ENCODE assay signal across 8 cellular contexts in genomic region chr3:94004301-94004910, GRCh38. TPM values are rescaled to one million over a fixed set of nuclear protein-coding genes. Genes with fewer than 3 reads are reported as not detected.
A peak's percentile ranks its signal among the peaks of the same experiment; 100 is the strongest.
DNase-seq lines count a peak whose midpoint lies in the region; ATAC-seq and TF ChIP-seq lines count a peak whose summit lies in the region.

No MANE protein-coding gene starts in this region.

- H3K27me3 ChIP-seq in CD8-positive, alpha-beta T cell (ENCODE audit: insufficient read depth, low read length), result no peaks in the 10 kb centered on the region

- no peak for DNase-seq in CD8-positive, alpha-beta T cell
- DNase-seq in NCI-H2029 treated with DMSO at 0.1 percent for 48 hours (lab: John Stamatoyannopoulos, UW) (peak; percentile 52), glomerular visceral epithelial cell (ENCODE audit: extremely low spot score) (peak; percentile 53), putamen (ENCODE audit: low spot score) (peak; percentile 39), 8988T (no peak)
- DNase-seq in activated T-helper 2 cell treated with anti-CD3 and anti-CD28 coated beads, Interferon-gamma antibody, Interleukin-2, Interleukin-4, amounts not matched to agents 10 μg/mL and 5 μg/mL and 100 μg/mL, durations not matched to agents 14 hours and 24 hours and 36 hours (ENCODE audit: low spot score), result no peak

- peak; percentile 88 for ATAC-seq in CD8-positive, alpha-beta T cell
- ATAC-seq in GM18520 (IDR thresholded peaks at IDR 0.05; ENCODE audit: unreplicated experiment) (peak; percentile 86), HG02973 (IDR thresholded peaks at IDR 0.05; ENCODE audit: unreplicated experiment) (peak; percentile 87)

- intact Hi-C loops in CD8-positive, alpha-beta T cell (cut with DNase I, micrococcal nuclease), result loop anchor here (1.0 to 10.0 kb wide), 3 partner anchors 24 to 240 kb away; partner anchors contain the start of gene ARL13B (in 1 of the 2)
- intact Hi-C loops in activated T-helper 2 cell treated with anti-CD3 and anti-CD28 coated beads, Interferon-gamma antibody, Interleukin-2, Interleukin-4, amounts not matched to agents 10 μg/mL and 5 μg/mL and 100 μg/mL, durations not matched to agents 14 hours and 24 hours and 36 hours (cut with micrococcal nuclease), result loop anchor here (1.0 to 5.0 kb wide), 3 partner anchors 24 to 243 kb away; partner anchors contain the start of gene ARL13B

- peak overlapping the region; percentile 77 for H3K4me3 Mint-ChIP-seq in CD8-positive, alpha-beta T cell
- H3K4me3 Mint-ChIP-seq in activated T-helper 2 cell treated with anti-CD3 and anti-CD28 coated beads, Interferon-gamma antibody, Interleukin-2, Interleukin-4, amounts not matched to agents 10 μg/mL and 5 μg/mL and 100 μg/mL, durations not matched to agents 14 hours and 24 hours and 36 hours (ENCODE audit: low read depth), result peak overlapping the region; percentile 73

- H3K4me1 Mint-ChIP-seq in CD8-positive, alpha-beta T cell (ENCODE audit: low read depth), result peaks cover 4% of the 10 kb centered on the region
- H3K4me1 Mint-ChIP-seq in activated T-helper 2 cell treated with anti-CD3 and anti-CD28 coated beads, Interferon-gamma antibody, Interleukin-2, Interleukin-4, amounts not matched to agents 10 μg/mL and 5 μg/mL and 100 μg/mL, durations not matched to agents 14 hours and 24 hours and 36 hours (ENCODE audit: low read depth), result peaks cover 34% of the 10 kb centered on the region

- H3K36me3 Mint-ChIP-seq in CD8-positive, alpha-beta T cell, result peaks cover 4% of the 10 kb centered on the region
- peaks cover 17% of the 10 kb centered on the region for H3K36me3 Mint-ChIP-seq in activated T-helper 2 cell treated with anti-CD3 and anti-CD28 coated beads, Interferon-gamma antibody, Interleukin-2, Interleukin-4, amounts not matched to agents 10 μg/mL and 5 μg/mL and 100 μg/mL, durations not matched to agents 14 hours and 24 hours and 36 hours (ENCODE audit: low read depth)

- no peak overlapping the region for H3K27ac ChIP-seq in CD8-positive, alpha-beta T cell (ENCODE audit: low read depth, low read length)

- H3K4me3 ChIP-seq in CD8-positive, alpha-beta T cell (ENCODE audit: low read depth, low read length), result no peak overlapping the region

- no peaks in the 10 kb centered on the region for H3K9me3 Mint-ChIP-seq in CD8-positive, alpha-beta T cell
- H3K9me3 Mint-ChIP-seq in activated T-helper 2 cell treated with anti-CD3 and anti-CD28 coated beads, Interferon-gamma antibody, Interleukin-2, Interleukin-4, amounts not matched to agents 10 μg/mL and 5 μg/mL and 100 μg/mL, durations not matched to agents 14 hours and 24 hours and 36 hours, result peaks cover 6% of the 10 kb centered on the region

- no peak overlapping the region for H3K27ac Mint-ChIP-seq in CD8-positive, alpha-beta T cell
- H3K27ac Mint-ChIP-seq in activated T-helper 2 cell treated with anti-CD3 and anti-CD28 coated beads, Interferon-gamma antibody, Interleukin-2, Interleukin-4, amounts not matched to agents 10 μg/mL and 5 μg/mL and 100 μg/mL, durations not matched to agents 14 hours and 24 hours and 36 hours, result peak overlapping the region; percentile 68

- peak; percentile 92 for TF ChIP-seq CTCF in CD8-positive, alpha-beta T cell (IDR thresholded peaks at IDR 0.05)

- H3K9me3 ChIP-seq in CD8-positive, alpha-beta T cell (ENCODE audit: low read length), result no peaks in the 10 kb centered on the region

- H3K4me1 ChIP-seq in CD8-positive, alpha-beta T cell (ENCODE audit: insufficient read depth, low read length), result no peaks in the 10 kb centered on the region

- no peaks in the 10 kb centered on the region for H3K27me3 Mint-ChIP-seq in CD8-positive, alpha-beta T cell (ENCODE audit: low read depth)
- no peaks in the 10 kb centered on the region for H3K27me3 Mint-ChIP-seq in activated T-helper 2 cell treated with anti-CD3 and anti-CD28 coated beads, Interferon-gamma antibody, Interleukin-2, Interleukin-4, amounts not matched to agents 10 μg/mL and 5 μg/mL and 100 μg/mL, durations not matched to agents 14 hours and 24 hours and 36 hours (ENCODE audit: low read depth)

- H3K36me3 ChIP-seq in CD8-positive, alpha-beta T cell (ENCODE audit: insufficient read depth, low read length), result no peaks in the 10 kb centered on the region

- CTCF ChIA-PET in CD8-positive, alpha-beta T cell (lab: Charles Lee), result interaction anchor here (0.6 to 4.1 kb wide), 12 partner anchors 9 to 375 kb away, joined by 3 to 26 read pairs (median 4); partner anchors contain the start of genes DHFR2 and NSUN3

- POLR2A ChIA-PET in CD8-positive, alpha-beta T cell (lab: Charles Lee), result no interaction called here

RNA-seq across cellular contexts. Expression of gene STX19, which starts 24.0 kb away (rescaled TPM):
- total RNA-seq in CD8-positive, alpha-beta T cell, result not detected
- not detected in 2 replicates for total RNA-seq in activated T-helper 2 cell treated with anti-CD3 and anti-CD28 coated beads, Interferon-gamma antibody, Interleukin-2, Interleukin-4, amounts not matched to agents 10 μg/mL and 5 μg/mL and 100 μg/mL, durations not matched to agents 14 hours and 24 hours and 36 hours

RNA-seq across cellular contexts. Expression of gene ARL13B, which starts 24.5 kb away (rescaled TPM):
- total RNA-seq in CD8-positive, alpha-beta T cell, result 1 to 10 TPM; 5.3 to 6.5 TPM
- 13.4 and 17.4 TPM in 2 replicates for total RNA-seq in activated T-helper 2 cell treated with anti-CD3 and anti-CD28 coated beads, Interferon-gamma antibody, Interleukin-2, Interleukin-4, amounts not matched to agents 10 μg/mL and 5 μg/mL and 100 μg/mL, durations not matched to agents 14 hours and 24 hours and 36 hours

RNA-seq across cellular contexts. Expression of gene PROS1, which starts 30.7 kb away (rescaled TPM):
- not detected for total RNA-seq in CD8-positive, alpha-beta T cell
- total RNA-seq in activated T-helper 2 cell treated with anti-CD3 and anti-CD28 coated beads, Interferon-gamma antibody, Interleukin-2, Interleukin-4, amounts not matched to agents 10 μg/mL and 5 μg/mL and 100 μg/mL, durations not matched to agents 14 hours and 24 hours and 36 hours, result 1.7 and 2.3 TPM in 2 replicates

RNA-seq across cellular contexts. Expression of gene DHFR2, which starts 58.3 kb away (rescaled TPM):
- total RNA-seq in CD8-positive, alpha-beta T cell, result 1 to 10 TPM in 1 of 2 experiments, under 1 TPM in 1; 0.65 to 1.4 TPM
- total RNA-seq in activated T-helper 2 cell treated with anti-CD3 and anti-CD28 coated beads, Interferon-gamma antibody, Interleukin-2, Interleukin-4, amounts not matched to agents 10 μg/mL and 5 μg/mL and 100 μg/mL, durations not matched to agents 14 hours and 24 hours and 36 hours, result 10.0 and 11.1 TPM in 2 replicates

RNA-seq across cellular contexts. Expression of gene NSUN3, which starts 58.5 kb away (rescaled TPM):
- total RNA-seq in CD8-positive, alpha-beta T cell, result 10 to 100 TPM; 12.3 to 15.9 TPM
- 20.4 and 21.4 TPM in 2 replicates for total RNA-seq in activated T-helper 2 cell treated with anti-CD3 and anti-CD28 coated beads, Interferon-gamma antibody, Interleukin-2, Interleukin-4, amounts not matched to agents 10 μg/mL and 5 μg/mL and 100 μg/mL, durations not matched to agents 14 hours and 24 hours and 36 hours

Comparison
In these comparisons a context has a peak if more than half of its experiments do, and no peak if none do; other contexts are left out.
1. DNase-seq: peak in NCI-H2029 treated with DMSO at 0.1 percent for 48 hours (single experiment), glomerular visceral epithelial cell (single experiment) and putamen (single experiment); none in CD8-positive, alpha-beta T cell (0 of 7), activated T-helper 2 cell treated with anti-CD3 and anti-CD28 coated beads, Interferon-gamma antibody, Interleukin-2, Interleukin-4, amounts not matched to agents 10 μg/mL and 5 μg/mL and 100 μg/mL, durations not matched to agents 14 hours and 24 hours and 36 hours (single experiment) and 8988T (single experiment).
2. Peak in every context shown above with its lines, with median percentiles within 50 percentile points of each other: ATAC-seq.